ENCODE assay signal across 39 cellular contexts in the genomic region with DNA sequence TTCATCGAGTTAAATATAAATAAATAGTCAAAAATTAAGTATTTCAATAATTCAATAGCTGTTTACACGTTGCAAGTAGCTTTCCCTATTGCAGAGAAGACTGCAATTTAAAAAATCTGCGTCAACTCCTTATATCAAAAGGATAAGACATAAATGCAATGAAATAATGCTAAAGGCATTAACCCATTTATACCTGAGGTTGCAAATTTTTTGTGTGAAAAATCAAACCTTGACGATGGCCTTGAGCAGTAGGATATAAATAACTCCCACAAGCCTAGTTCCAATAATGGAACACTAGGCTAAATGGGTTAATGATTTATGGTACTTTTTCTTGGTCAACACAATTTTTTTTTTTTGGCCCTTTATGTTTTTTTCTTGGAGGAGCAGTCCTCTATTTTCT.
"Had no signal": no experiment of that assay in that cellular context is flagged by ENCODE, and none has a peak within 500 bp of the region (broad histone marks: within the 10 kb centered on the region; RNA-seq: fewer than 3 reads in every experiment).

No MANE protein-coding gene starts in this region.

- FAIRE-seq: bronchial epithelial cell, TTC549 had no signal

- H3K9me3 ChIP-seq: ascending aorta had no signal

- H3K36me3 Mint-ChIP-seq: activated naive CD4-positive, alpha-beta T cell treated with anti-CD3 and anti-CD28 coated beads, Interleukin-2, amount 10 ng/mL, durations not matched to agents 7 days and 5 days; activated naive CD8-positive, alpha-beta T cell treated with anti-CD3 and anti-CD28 coated beads, Interleukin-2, amount 10 ng/mL, durations not matched to agents 7 days and 5 days had no signal

- DNase-seq: activated CD4-positive, alpha-beta memory T cell treated with anti-CD3 and anti-CD28 coated beads, Interleukin-2, amount 10 ng/mL, durations not matched to agents 7 days and 5 days; activated CD4-positive, alpha-beta T cell treated with anti-CD3 and anti-CD28 coated beads for 1 hour; activated CD4-positive, alpha-beta T cell treated with anti-CD3 and anti-CD28 coated beads for 36 hours; activated CD4-positive, alpha-beta T cell treated with anti-CD3 and anti-CD28 coated beads for 48 hours; activated CD4-positive, alpha-beta T cell treated with anti-CD3 and anti-CD28 coated beads, Interleukin-2, amount 10 ng/mL, durations not matched to agents 7 days and 5 days; activated CD4-positive, alpha-beta T cell treated with anti-CD3 and anti-CD28 coated beads, Interleukin-2, amount 50 U/mL, for 48 hours; activated CD4-positive, CD25-positive, alpha-beta regulatory T cell; activated CD8-positive, alpha-beta memory T cell treated with anti-CD3 and anti-CD28 coated beads for 24 hours; activated CD8-positive, alpha-beta memory T cell treated with anti-CD3 and anti-CD28 coated beads, Interleukin-2, amount 10 ng/mL, durations not matched to agents 7 days and 5 days; activated CD8-positive, alpha-beta memory T cell treated with anti-CD3 and anti-CD28 coated beads, Interleukin-2, amount 50 U/mL, for 48 hours; activated CD8-positive, alpha-beta T cell treated with anti-CD3 and anti-CD28 coated beads, Interleukin-2, amount 10 ng/mL, durations not matched to agents 7 days and 5 days; activated effector memory CD4-positive, alpha-beta T cell treated with Interleukin-2 at 50 U/mL for 16 hours; activated gamma-delta T cell; activated naive CD4-positive, alpha-beta T cell treated with anti-CD3 and anti-CD28 coated beads, Interleukin-2, amount 10 ng/mL, durations not matched to agents 7 days and 5 days; activated naive CD4-positive, alpha-beta T cell treated with Interleukin-2 at 50 U/mL for 16 hours; activated naive CD8-positive, alpha-beta T cell treated with anti-CD3 and anti-CD28 coated beads, Interleukin-2, amount 10 ng/mL, durations not matched to agents 7 days and 5 days; activated naive CD8-positive, alpha-beta T cell treated with anti-CD3 and anti-CD28 coated beads, Interleukin-2, amount 50 U/mL, for 24 hours; activated T-cell treated with anti-CD3 and anti-CD28 coated beads, Interleukin-2, amount 50 U/mL, for 24 hours; activated T-cell treated with anti-CD3 and anti-CD28 coated beads, Interleukin-2, amount 50 U/mL, for 48 hours; amygdala; anterior cingulate cortex; caudate nucleus; cerebellar nuclear complex; T-helper 1 cell; T-helper 2 cell; T-helper 9 cell had no signal

- H3K27me3 Mint-ChIP-seq: activated CD4-positive, alpha-beta memory T cell treated with anti-CD3 and anti-CD28 coated beads, Interleukin-2, amount 10 ng/mL, durations not matched to agents 7 days and 5 days; activated CD4-positive, alpha-beta T cell treated with anti-CD3 and anti-CD28 coated beads for 36 hours; activated CD4-positive, alpha-beta T cell treated with anti-CD3 and anti-CD28 coated beads, Interleukin-2, amount 10 ng/mL, durations not matched to agents 7 days and 5 days; activated CD8-positive, alpha-beta memory T cell treated with anti-CD3 and anti-CD28 coated beads, Interleukin-2, amount 10 ng/mL, durations not matched to agents 7 days and 5 days; activated naive CD4-positive, alpha-beta T cell treated with anti-CD3 and anti-CD28 coated beads, Interleukin-2, amount 10 ng/mL, durations not matched to agents 7 days and 5 days; activated naive CD4-positive, alpha-beta T cell treated with anti-CD3 and anti-CD28 coated beads, Interleukin-2, amount 50 U/mL, for 24 hours; activated naive CD8-positive, alpha-beta T cell; activated naive CD8-positive, alpha-beta T cell treated with anti-CD3 and anti-CD28 coated beads, Interleukin-2, amount 10 ng/mL, durations not matched to agents 7 days and 5 days; activated naive CD8-positive, alpha-beta T cell treated with anti-CD3 and anti-CD28 coated beads, Interleukin-2, amount 50 U/mL, for 24 hours; activated T-cell treated with anti-CD3 and anti-CD28 coated beads, Interleukin-2, amount 50 U/mL, for 24 hours; brain; central memory CD8-positive, alpha-beta T cell had no signal

- ATAC-seq: activated CD4-positive, alpha-beta T cell treated with anti-CD3 and anti-CD28 coated beads for 36 hours; activated CD4-positive, CD25-positive, alpha-beta regulatory T cell treated with anti-CD3 and anti-CD28 coated beads, Interleukin-2, amount 50 U/mL, for 24 hours; activated CD8-positive, alpha-beta memory T cell treated with anti-CD3 and anti-CD28 coated beads, Interleukin-2, amount 10 ng/mL, durations not matched to agents 7 days and 5 days; activated CD8-positive, alpha-beta T cell treated with anti-CD3 and anti-CD28 coated beads, Interleukin-2, amount 10 ng/mL, durations not matched to agents 7 days and 5 days; activated naive CD8-positive, alpha-beta T cell treated with anti-CD3 and anti-CD28 coated beads, Interleukin-2, amount 50 U/mL, for 24 hours had no signal

- H3K4me3 ChIP-seq: ascending aorta, cardiac muscle cell had no signal

- H3K27ac Mint-ChIP-seq: activated CD4-positive, alpha-beta memory T cell treated with anti-CD3 and anti-CD28 coated beads, Interleukin-2, amount 10 ng/mL, durations not matched to agents 7 days and 5 days; activated CD4-positive, alpha-beta T cell treated with anti-CD3 and anti-CD28 coated beads for 36 hours; activated CD4-positive, alpha-beta T cell treated with anti-CD3 and anti-CD28 coated beads, Interleukin-2, amount 10 ng/mL, durations not matched to agents 7 days and 5 days; activated CD8-positive, alpha-beta memory T cell treated with anti-CD3 and anti-CD28 coated beads, Interleukin-2, amount 10 ng/mL, durations not matched to agents 7 days and 5 days; activated CD8-positive, alpha-beta T cell treated with anti-CD3 and anti-CD28 coated beads, Interleukin-2, amount 10 ng/mL, durations not matched to agents 7 days and 5 days; activated naive CD4-positive, alpha-beta T cell treated with anti-CD3 and anti-CD28 coated beads, Interleukin-2, amount 10 ng/mL, durations not matched to agents 7 days and 5 days; activated naive CD4-positive, alpha-beta T cell treated with anti-CD3 and anti-CD28 coated beads, Interleukin-2, amount 50 U/mL, for 24 hours; activated naive CD8-positive, alpha-beta T cell; activated naive CD8-positive, alpha-beta T cell treated with anti-CD3 and anti-CD28 coated beads, Interleukin-2, amount 10 ng/mL, durations not matched to agents 7 days and 5 days; activated naive CD8-positive, alpha-beta T cell treated with anti-CD3 and anti-CD28 coated beads, Interleukin-2, amount 50 U/mL, for 24 hours; activated T-cell treated with anti-CD3 and anti-CD28 coated beads, Interleukin-2, amount 50 U/mL, for 24 hours; activated T-helper 2 cell treated with anti-CD3 and anti-CD28 coated beads, Interferon-gamma antibody, Interleukin-2, Interleukin-4, amounts not matched to agents 10 μg/mL and 5 μg/mL and 100 μg/mL, durations not matched to agents 14 hours and 24 hours and 36 hours; brain; T-helper 1 cell treated with Interleukin-12 subunit alpha and Interleukin-12 subunit beta and Interleukin-4 antibody, amounts not matched to agents 30 μg/mL and 1 μg/mL, for 36 hours; T-helper 2 cell treated with Interferon-gamma antibody and Interleukin-4, amounts not matched to agents 5 μg/mL and 100 μg/mL, for 36 hours had no signal

- H3K27ac ChIP-seq: ascending aorta, cardiac muscle cell, VCaP had no signal

- H3K4me1 ChIP-seq: ascending aorta had no signal

- H3K4me1 Mint-ChIP-seq: activated CD4-positive, alpha-beta memory T cell treated with anti-CD3 and anti-CD28 coated beads, Interleukin-2, amount 10 ng/mL, durations not matched to agents 7 days and 5 days; activated CD4-positive, alpha-beta T cell treated with anti-CD3 and anti-CD28 coated beads for 36 hours; activated CD4-positive, alpha-beta T cell treated with anti-CD3 and anti-CD28 coated beads, Interleukin-2, amount 10 ng/mL, durations not matched to agents 7 days and 5 days; activated CD8-positive, alpha-beta memory T cell treated with anti-CD3 and anti-CD28 coated beads, Interleukin-2, amount 10 ng/mL, durations not matched to agents 7 days and 5 days; activated naive CD4-positive, alpha-beta T cell treated with anti-CD3 and anti-CD28 coated beads, Interleukin-2, amount 10 ng/mL, durations not matched to agents 7 days and 5 days; activated naive CD4-positive, alpha-beta T cell treated with anti-CD3 and anti-CD28 coated beads, Interleukin-2, amount 50 U/mL, for 24 hours; activated naive CD8-positive, alpha-beta T cell treated with anti-CD3 and anti-CD28 coated beads, Interleukin-2, amount 10 ng/mL, durations not matched to agents 7 days and 5 days; activated naive CD8-positive, alpha-beta T cell treated with anti-CD3 and anti-CD28 coated beads, Interleukin-2, amount 50 U/mL, for 24 hours; brain; central memory CD8-positive, alpha-beta T cell had no signal

- H3K27me3 ChIP-seq: ascending aorta, cardiac muscle cell had no signal

- H3K4me3 Mint-ChIP-seq: activated CD4-positive, alpha-beta memory T cell treated with anti-CD3 and anti-CD28 coated beads, Interleukin-2, amount 10 ng/mL, durations not matched to agents 7 days and 5 days; activated CD4-positive, alpha-beta T cell treated with anti-CD3 and anti-CD28 coated beads for 36 hours; activated CD4-positive, alpha-beta T cell treated with anti-CD3 and anti-CD28 coated beads, Interleukin-2, amount 10 ng/mL, durations not matched to agents 7 days and 5 days; activated CD8-positive, alpha-beta memory T cell treated with anti-CD3 and anti-CD28 coated beads, Interleukin-2, amount 10 ng/mL, durations not matched to agents 7 days and 5 days; activated CD8-positive, alpha-beta T cell treated with anti-CD3 and anti-CD28 coated beads, Interleukin-2, amount 10 ng/mL, durations not matched to agents 7 days and 5 days; activated naive CD4-positive, alpha-beta T cell treated with anti-CD3 and anti-CD28 coated beads, Interleukin-2, amount 10 ng/mL, durations not matched to agents 7 days and 5 days; activated naive CD4-positive, alpha-beta T cell treated with anti-CD3 and anti-CD28 coated beads, Interleukin-2, amount 50 U/mL, for 24 hours; activated naive CD8-positive, alpha-beta T cell; activated naive CD8-positive, alpha-beta T cell treated with anti-CD3 and anti-CD28 coated beads, Interleukin-2, amount 10 ng/mL, durations not matched to agents 7 days and 5 days; activated naive CD8-positive, alpha-beta T cell treated with anti-CD3 and anti-CD28 coated beads, Interleukin-2, amount 50 U/mL, for 24 hours; activated T-cell treated with anti-CD3 and anti-CD28 coated beads, Interleukin-2, amount 50 U/mL, for 24 hours; brain; central memory CD8-positive, alpha-beta T cell; T-helper 1 cell treated with Interleukin-12 subunit alpha and Interleukin-12 subunit beta and Interleukin-4 antibody, amounts not matched to agents 30 μg/mL and 1 μg/mL, for 36 hours; T-helper 2 cell treated with Interferon-gamma antibody and Interleukin-4, amounts not matched to agents 5 μg/mL and 100 μg/mL, for 36 hours had no signal

- H3K9me3 Mint-ChIP-seq: activated CD4-positive, alpha-beta memory T cell treated with anti-CD3 and anti-CD28 coated beads, Interleukin-2, amount 10 ng/mL, durations not matched to agents 7 days and 5 days; activated CD4-positive, alpha-beta T cell treated with anti-CD3 and anti-CD28 coated beads, Interleukin-2, amount 10 ng/mL, durations not matched to agents 7 days and 5 days; activated naive CD4-positive, alpha-beta T cell treated with anti-CD3 and anti-CD28 coated beads, Interleukin-2, amount 10 ng/mL, durations not matched to agents 7 days and 5 days; activated naive CD4-positive, alpha-beta T cell treated with anti-CD3 and anti-CD28 coated beads, Interleukin-2, amount 50 U/mL, for 24 hours; activated naive CD8-positive, alpha-beta T cell treated with anti-CD3 and anti-CD28 coated beads, Interleukin-2, amount 10 ng/mL, durations not matched to agents 7 days and 5 days; activated naive CD8-positive, alpha-beta T cell treated with anti-CD3 and anti-CD28 coated beads, Interleukin-2, amount 50 U/mL, for 24 hours; activated T-cell treated with anti-CD3 and anti-CD28 coated beads, Interleukin-2, amount 50 U/mL, for 24 hours; activated T-helper 2 cell treated with anti-CD3 and anti-CD28 coated beads, Interferon-gamma antibody, Interleukin-2, Interleukin-4, amounts not matched to agents 10 μg/mL and 5 μg/mL and 100 μg/mL, durations not matched to agents 14 hours and 24 hours and 36 hours; brain; central memory CD8-positive, alpha-beta T cell; T-helper 1 cell treated with Interleukin-12 subunit alpha and Interleukin-12 subunit beta and Interleukin-4 antibody, amounts not matched to agents 30 μg/mL and 1 μg/mL, for 36 hours; T-helper 2 cell treated with Interferon-gamma antibody and Interleukin-4, amounts not matched to agents 5 μg/mL and 100 μg/mL, for 36 hours had no signal
